Comparison of ENCODE assay signal across 8 cellular contexts in genomic region chr3:136752046-136752326, GRCh38. TPM values are rescaled to one million over a fixed set of nuclear protein-coding genes. Genes with fewer than 3 reads are reported as not detected.
DNase-seq lines count a peak whose midpoint lies in the region; ATAC-seq and TF ChIP-seq lines count a peak whose summit lies in the region.

No MANE protein-coding gene starts in this region.

- peak; percentile 77 for DNase-seq in COLO668 (lab: John Stamatoyannopoulos, UW; ENCODE audit: unreplicated experiment)
- no peak for DNase-seq in Right ventricle myocardium superior
- DNase-seq in sciatic nerve (ENCODE audit: low spot score), result no peak
- no peak for DNase-seq in glomerular visceral epithelial cell (ENCODE audit: extremely low spot score)
- no peak for DNase-seq in activated CD4-positive, alpha-beta T cell treated with anti-CD3 and anti-CD28 coated beads, Interleukin-2, amount 50 U/mL, for 4 hours

- peak overlapping the region; percentile 98 for H3K27ac ChIP-seq in VCaP

- peak; percentile 8 for ATAC-seq in GM19372 (IDR thresholded peaks at IDR 0.05; ENCODE audit: low read depth, unreplicated experiment)
- ATAC-seq in HG03432 (IDR thresholded peaks at IDR 0.05; ENCODE audit: unreplicated experiment), result peak; percentile 28
- peak; percentile 58 for ATAC-seq in Right ventricle myocardium superior (ENCODE audit: poor library complexity)
- ATAC-seq in sciatic nerve, result peak; percentile 19

- no peak for TF ChIP-seq CTCF in VCaP (conservative IDR thresholded peaks at IDR 0.05)

- intact Hi-C loops in Right ventricle myocardium superior (cut with DNase I), result loop anchor here (5.0 to 10.0 kb wide), 5 partner anchors 110 to 677 kb away; partner anchors contain the start of genes MSL2, NCK1 and PCCB
- intact Hi-C loops in sciatic nerve (cut with DNase I), result loop anchor here (5.0 to 10.0 kb wide), 3 partner anchors 103 to 675 kb away; no protein-coding TSS in a partner anchor

RNA-seq across cellular contexts. Expression of gene STAG1, which starts 0.2 kb away (rescaled TPM):
- total RNA-seq in Right ventricle myocardium superior (21.1 TPM), sciatic nerve (78.8 TPM)

Comparison
In these comparisons a context has a peak if more than half of its experiments do, and no peak if none do; other contexts are left out.
1. ATAC-seq: peak in every context shown above with its lines; median percentile 58 in Right ventricle myocardium superior; 28 in HG03432; 19 in sciatic nerve; 8 in GM19372.